ENCODE assay signal across 8 cellular contexts in the genomic region with DNA sequence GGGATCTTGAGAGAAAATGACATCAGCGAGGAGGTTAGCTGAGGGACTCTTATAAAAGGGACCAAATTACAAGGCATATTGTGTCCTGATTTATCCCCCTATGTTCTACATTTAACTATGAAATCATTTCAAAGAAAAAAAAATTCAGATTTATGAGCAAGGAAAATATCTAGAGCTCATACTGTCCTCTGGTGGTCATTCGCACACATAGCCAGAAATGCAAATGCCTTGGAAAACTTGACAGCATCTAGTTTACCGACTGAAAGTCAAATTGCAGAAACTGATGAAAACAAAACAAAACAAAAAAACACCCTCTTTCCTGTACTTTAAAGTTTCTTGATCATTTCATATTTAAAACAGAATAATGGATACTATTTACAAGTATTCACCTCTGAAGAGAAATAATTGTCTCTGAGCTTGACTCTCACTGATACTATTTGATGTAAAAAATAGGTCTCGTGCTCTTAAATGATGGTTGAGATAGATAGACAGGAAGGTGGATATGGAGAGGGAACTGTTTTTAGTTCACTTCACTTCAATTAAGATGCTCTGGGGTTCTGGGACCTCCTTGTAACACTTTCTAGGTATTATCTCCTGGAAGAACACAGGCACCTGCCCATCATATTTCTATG.
DNase-seq lines count a peak whose midpoint lies in the region; ATAC-seq and TF ChIP-seq lines count a peak whose summit lies in the region.

No MANE protein-coding gene starts in this region.

- WGBS in lower leg skin, 2 donors = 24 to 30% methylated on average over 4 of the region's 4 CpGs

- in situ Hi-C loops in astrocyte of the cerebellum (cut with HindIII; ENCODE audit: low sequenced_read_pairs) = loop anchor here (25.0 kb wide), 1 partner anchor 334 kb away; no protein-coding TSS in a partner anchor

- H3K9me2 ChIP-seq in MM.1S (replicated peaks; ENCODE audit: insufficient read depth, low read length) = no peaks in the 10 kb centered on the region

- no peak for TF ChIP-seq POLR2A in lower leg skin (IDR thresholded peaks at IDR 0.05)

- peak; percentile 99 for TF ChIP-seq CTCF in MM.1S (IDR thresholded peaks at IDR 0.05; ENCODE audit: low read length)
- peak; percentile 96 for TF ChIP-seq CTCF in astrocyte of the cerebellum (IDR thresholded peaks at IDR 0.05; ENCODE audit: low read depth, low read length, missing control alignments)
- peak; percentile 91 for TF ChIP-seq CTCF in mesothelial cell of epicardium (IDR thresholded peaks at IDR 0.05; ENCODE audit: unreplicated experiment)
- no peak for TF ChIP-seq CTCF in lower leg skin (IDR thresholded peaks at IDR 0.05)
- TF ChIP-seq CTCF in GM20000 (IDR thresholded peaks at IDR 0.05; ENCODE audit: extremely low read depth, missing control alignments) = no peak

- no peaks in the 10 kb centered on the region for H3K36me3 ChIP-seq in MM.1S (replicated peaks; ENCODE audit: insufficient read depth, low read length)

- no peak for ATAC-seq in HG02970 (IDR thresholded peaks at IDR 0.05; ENCODE audit: low FRiP score, unreplicated experiment)

- no peak overlapping the region for H3K4me2 ChIP-seq in MM.1S (ENCODE audit: low read depth, low read length)

- no peaks in the 10 kb centered on the region for H3K36me3 Mint-ChIP-seq in mesothelial cell of epicardium

- no peaks in the 10 kb centered on the region for H3K27me3 ChIP-seq in MM.1S (replicated peaks; ENCODE audit: insufficient read depth, low read length)

- H3F3A ChIP-seq in MM.1S (ENCODE audit: insufficient read depth, low read length) = peaks cover 7% of the 10 kb centered on the region

- intact Hi-C loops in lower leg skin (cut with DNase I; ENCODE audit: low total_unique reads) = no loop called here

- no peak overlapping the region for H3K27ac ChIP-seq in MM.1S (ENCODE audit: low read length)

- H4K20me1 ChIP-seq in MM.1S (ENCODE audit: insufficient read depth, low read length) = no peaks in the 10 kb centered on the region

- no peak overlapping the region for H3K9ac ChIP-seq in MM.1S (ENCODE audit: low read length)

- H3K9me3 ChIP-seq in MM.1S (replicated peaks; ENCODE audit: insufficient read depth, low read length) = no peaks in the 10 kb centered on the region

- peaks cover 5% of the 10 kb centered on the region for H3K27me3 Mint-ChIP-seq in mesothelial cell of epicardium (ENCODE audit: low read depth)

- no peak overlapping the region for H3K27ac Mint-ChIP-seq in mesothelial cell of epicardium

- H3K4me1 Mint-ChIP-seq in mesothelial cell of epicardium = peaks cover 5% of the 10 kb centered on the region

- no peak overlapping the region for H3K4me3 ChIP-seq in MM.1S (ENCODE audit: low read length)
- no peak overlapping the region for H3K4me3 ChIP-seq in astrocyte of the cerebellum (ENCODE audit: low read depth, low read length)
- H3K4me3 ChIP-seq in lower leg skin (ENCODE audit: low read depth, poor library complexity, severe bottlenecking) = no peak overlapping the region

- H3K4me3 Mint-ChIP-seq in mesothelial cell of epicardium = no peak overlapping the region

- peaks cover 4% of the 10 kb centered on the region for H3K9me3 Mint-ChIP-seq in mesothelial cell of epicardium

- DNase-seq in DMS114 treated with DMSO at 0.1 percent for 48 hours (lab: John Stamatoyannopoulos, UW; ENCODE audit: unreplicated experiment) (peak; percentile 0), MM.1S (peak; percentile 58), astrocyte of the cerebellum (ENCODE audit: low read depth) (peak; percentile 34), mesothelial cell of epicardium (ENCODE audit: low spot score in 2 of 2, unreplicated experiment in 2 of 2) (no peak), islet precursor cell (no peak), lower leg skin (ENCODE audit: low spot score in 2 of 2) (no peak), GM20000 (ENCODE audit: low spot score) (no peak)

- H2AFZ ChIP-seq in MM.1S (ENCODE audit: low read length) = no peak overlapping the region

- H3K79me2 ChIP-seq in MM.1S (ENCODE audit: low read length) = no peaks in the 10 kb centered on the region

- no peaks in the 10 kb centered on the region for H3K4me1 ChIP-seq in MM.1S (ENCODE audit: low read length)

Comparison
In these comparisons a context has a peak if more than half of its experiments do, and no peak if none do; other contexts are left out.
1. DNase-seq: peak in DMS114 treated with DMSO at 0.1 percent for 48 hours (single experiment), MM.1S (single experiment) and astrocyte of the cerebellum (single experiment); none in mesothelial cell of epicardium (0 of 2), islet precursor cell (single experiment), lower leg skin (0 of 2) and GM20000 (single experiment).
2. CTCF ChIP-seq: peak in MM.1S (single experiment), astrocyte of the cerebellum (single experiment) and mesothelial cell of epicardium (single experiment); none in lower leg skin (0 of 3) and GM20000 (single experiment).